ENCODE assay signal across 12 cellular contexts in the genomic region with DNA sequence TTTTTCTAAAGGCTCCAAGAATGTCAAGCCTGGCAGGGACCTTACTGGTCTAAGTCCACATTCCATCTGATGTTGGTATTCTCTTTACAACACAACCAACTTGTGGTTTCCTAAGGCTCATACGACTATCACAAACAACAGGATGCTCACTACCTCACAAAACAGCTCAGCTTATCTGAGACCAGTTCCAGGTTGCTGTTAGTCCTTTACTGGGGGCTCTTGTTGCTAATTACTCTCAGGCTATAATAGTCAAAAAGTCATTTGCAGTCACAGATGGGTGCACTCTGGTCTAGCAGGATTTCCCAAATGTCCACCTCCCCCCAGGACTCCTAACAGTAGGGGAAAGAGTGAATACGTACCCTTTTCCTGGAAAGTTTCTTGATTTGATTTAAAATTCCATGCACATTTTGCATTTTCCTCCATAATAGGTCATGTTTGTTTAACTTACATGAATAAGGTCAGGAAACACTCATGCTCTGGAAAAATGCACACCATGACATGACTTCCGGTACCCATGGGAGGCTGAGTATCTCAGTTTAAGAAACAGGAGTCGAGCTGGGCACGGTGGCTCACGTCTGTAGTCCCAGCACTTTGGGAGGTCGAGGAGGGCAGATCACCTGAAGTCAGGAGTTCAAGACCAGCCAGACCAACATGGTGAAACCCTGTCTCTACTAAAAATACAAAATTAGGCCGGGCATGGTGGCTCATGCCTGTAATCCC. TPM values are rescaled to one million over a fixed set of nuclear protein-coding genes. Genes with fewer than 3 reads are reported as not detected.
DNase-seq lines count a peak whose midpoint lies in the region; ATAC-seq and TF ChIP-seq lines count a peak whose summit lies in the region.
"Had no signal": no experiment of that assay in that cellular context is flagged by ENCODE, and none has a peak within 500 bp of the region (broad histone marks: within the 10 kb centered on the region; RNA-seq: fewer than 3 reads in every experiment).

No MANE protein-coding gene starts in this region.

- no peaks in the 10 kb centered on the region for H3K36me3 ChIP-seq in fibroblast of lung (ENCODE audit: control insufficient read depth, insufficient read depth, low read length)
- H3K36me3 ChIP-seq in H7 (replicated peaks; ENCODE audit: control insufficient read depth, insufficient read depth, low read length) = no peaks in the 10 kb centered on the region
- H3K36me3 ChIP-seq: BE2C had no signal

- H3K9me3 Mint-ChIP-seq in activated T-cell treated with anti-CD3 and anti-CD28 coated beads, Interleukin-2, amount 50 U/mL, for 24 hours = no peaks in the 10 kb centered on the region
- no peaks in the 10 kb centered on the region for H3K9me3 Mint-ChIP-seq in stimulated activated naive B cell treated with anti-CD40 and anti-IgM and Interleukin-4, amounts not matched to agents 10 μg/mL and 1 μg/mL and 100 μg/mL, for 72 hours

- no peaks in the 10 kb centered on the region for H3K27me3 Mint-ChIP-seq in activated T-cell treated with anti-CD3 and anti-CD28 coated beads, Interleukin-2, amount 50 U/mL, for 24 hours
- H3K27me3 Mint-ChIP-seq in T-helper 17 cell = no peaks in the 10 kb centered on the region
- no peaks in the 10 kb centered on the region for H3K27me3 Mint-ChIP-seq in stimulated activated naive B cell treated with anti-CD40 and anti-IgM and Interleukin-4, amounts not matched to agents 10 μg/mL and 1 μg/mL and 100 μg/mL, for 72 hours

- H3K27me3 ChIP-seq in fibroblast of lung (ENCODE audit: control insufficient read depth, insufficient read depth, low read length) (peaks cover 3% of the 10 kb centered on the region), H7 (ENCODE audit: control insufficient read depth, insufficient read depth, low read length) (no peaks in the 10 kb centered on the region)
- H3K27me3 ChIP-seq: BE2C had no signal

- no peak for TF ChIP-seq CTCF in fibroblast of lung (conservative IDR thresholded peaks at IDR 0.05 in 1 of 2, IDR thresholded peaks at IDR 0.05 in 1 of 2; ENCODE audit: low read depth in 1 of 2, low read length in 2 of 2)

- ATAC-seq in T-helper 17 cell = peak; percentile 66
- no peak for ATAC-seq in stimulated activated naive B cell treated with anti-CD40 and anti-IgM and Interleukin-4, amounts not matched to agents 10 μg/mL and 1 μg/mL and 100 μg/mL, for 72 hours (replicated peaks)

- peak overlapping the region; percentile 60 for H3K27ac ChIP-seq in fibroblast of lung (ENCODE audit: insufficient read depth, low read length)
- no peak overlapping the region for H3K27ac ChIP-seq in substantia nigra (ENCODE audit: low read depth, low read length, poor library complexity, severe bottlenecking)

- H3K4me2 ChIP-seq in fibroblast of lung (ENCODE audit: extremely low read depth, insufficient read depth, low read length) = no peak overlapping the region

- peaks cover 2% of the 10 kb centered on the region for H3K4me1 ChIP-seq in fibroblast of lung (ENCODE audit: control insufficient read depth, extremely low read depth, insufficient read depth, low read length)
- H3K4me1 ChIP-seq: BE2C had no signal

- no peak overlapping the region for H2AFZ ChIP-seq in fibroblast of lung (ENCODE audit: low read length)

- H3K4me1 Mint-ChIP-seq in activated T-cell treated with anti-CD3 and anti-CD28 coated beads, Interleukin-2, amount 50 U/mL, for 24 hours (ENCODE audit: low read depth) = peaks cover 61% of the 10 kb centered on the region
- H3K4me1 Mint-ChIP-seq in T-helper 17 cell = peaks cover 42% of the 10 kb centered on the region
- H3K4me1 Mint-ChIP-seq in stimulated activated naive B cell treated with anti-CD40 and anti-IgM and Interleukin-4, amounts not matched to agents 10 μg/mL and 1 μg/mL and 100 μg/mL, for 72 hours = peaks cover 20 to 31% of the 10 kb centered on the region in 2 donors

- peaks cover 47% of the 10 kb centered on the region for H3K36me3 Mint-ChIP-seq in activated T-cell treated with anti-CD3 and anti-CD28 coated beads, Interleukin-2, amount 50 U/mL, for 24 hours (ENCODE audit: low read depth)
- H3K36me3 Mint-ChIP-seq in T-helper 17 cell (ENCODE audit: low read depth) = peaks cover 2% of the 10 kb centered on the region
- peaks cover 0 to 4% of the 10 kb centered on the region in 2 donors for H3K36me3 Mint-ChIP-seq in stimulated activated naive B cell treated with anti-CD40 and anti-IgM and Interleukin-4, amounts not matched to agents 10 μg/mL and 1 μg/mL and 100 μg/mL, for 72 hours

- peak overlapping the region; percentile 50 for H3K4me3 Mint-ChIP-seq in activated T-cell treated with anti-CD3 and anti-CD28 coated beads, Interleukin-2, amount 50 U/mL, for 24 hours
- peak overlapping the region; percentile 69 for H3K4me3 Mint-ChIP-seq in T-helper 17 cell
- no peak overlapping the region for H3K4me3 Mint-ChIP-seq in stimulated activated naive B cell treated with anti-CD40 and anti-IgM and Interleukin-4, amounts not matched to agents 10 μg/mL and 1 μg/mL and 100 μg/mL, for 72 hours

- no peaks in the 10 kb centered on the region for H3K79me2 ChIP-seq in fibroblast of lung (ENCODE audit: control insufficient read depth, insufficient read depth, low read length)

- DNase-seq in activated T-cell treated with anti-CD3 and anti-CD28 coated beads, Interleukin-2, amount 50 U/mL, for 24 hours = no peak
- no peak for DNase-seq in activated T-cell treated with anti-CD3 and anti-CD28 coated beads, Interleukin-2, amount 50 U/mL, for 1 hour
- no peak for DNase-seq in T-helper 17 cell
- peak; percentile 54 to 60 for DNase-seq in fibroblast of lung (ENCODE audit: low read depth in 2 of 2)
- no peak for DNase-seq in stimulated activated naive B cell treated with anti-CD40 and anti-IgM and Interleukin-4, amounts not matched to agents 10 μg/mL and 1 μg/mL and 100 μg/mL, for 72 hours
- no peak for DNase-seq in substantia nigra (lab: John Stamatoyannopoulos, UW)
- no peak for DNase-seq in H7
- no peak for DNase-seq in AG20443 (ENCODE audit: low spot score)
- DNase-seq: BE2C; effector CD4-positive, alpha-beta T cell; NCI-H526 treated with DMSO at 0.1 percent for 48 hours; stimulated activated CD4-positive, alpha-beta T cell treated with anti-CD3 and anti-CD28 coated beads, Interleukin-4, amount 100 ng/mL, for 1 hour had no signal

- no peaks in the 10 kb centered on the region for H4K20me1 ChIP-seq in fibroblast of lung (ENCODE audit: control insufficient read depth, extremely low read depth, insufficient read depth, low read length)

- H3K9ac ChIP-seq in fibroblast of lung (ENCODE audit: insufficient read depth, low read length) = no peak overlapping the region

- no peak overlapping the region for H3K4me3 ChIP-seq in fibroblast of lung (replicated peaks in 1 of 4; ENCODE audit: control extremely low read depth in 1 of 4, insufficient read depth in 1 of 4, low read depth in 3 of 4, low read length in 4 of 4)
- H3K4me3 ChIP-seq in H7 (ENCODE audit: insufficient read depth, low read depth, low read length) = no peak overlapping the region

- peak overlapping the region; percentile 97 for H3K27ac Mint-ChIP-seq in activated T-cell treated with anti-CD3 and anti-CD28 coated beads, Interleukin-2, amount 50 U/mL, for 24 hours
- peak overlapping the region; percentile 94 for H3K27ac Mint-ChIP-seq in T-helper 17 cell
- H3K27ac Mint-ChIP-seq in stimulated activated naive B cell treated with anti-CD40 and anti-IgM and Interleukin-4, amounts not matched to agents 10 μg/mL and 1 μg/mL and 100 μg/mL, for 72 hours = peak overlapping the region; percentile 65

- H3K9me3 ChIP-seq in T-helper 17 cell (ENCODE audit: control insufficient read depth, low read length, poor library complexity, severe bottlenecking) (no peaks in the 10 kb centered on the region), fibroblast of lung (ENCODE audit: control insufficient read depth, insufficient read depth, low read depth, low read length) (no peaks in the 10 kb centered on the region)
- H3K9me3 ChIP-seq: BE2C had no signal

RNA-seq across cellular contexts. Expression of a gene that starts 16.0 kb away (rescaled TPM):
- total RNA-seq in T-helper 17 cell (100 to 1,000 TPM; 267 to 268 TPM), fibroblast of lung (not detected in 2 replicates)
- not detected in 2 replicates for polyA plus RNA-seq in fibroblast of lung
- not detected in 2 replicates for polyA plus RNA-seq in fibroblast of lung (2012)
- not detected in 2 replicates for polyA minus RNA-seq in fibroblast of lung (ENCODE audit: low replicate concordance)
- total RNA-seq in H7 (2014; rRNA removed; shearing (Covaris generic)) = 70.5 and 75.8 TPM in 2 replicates

RNA-seq across cellular contexts. Expression of a gene that starts 20.1 kb away (rescaled TPM):
- total RNA-seq in T-helper 17 cell (under 1 TPM; 0.60 to 0.72 TPM), fibroblast of lung (2.1 and 3.1 TPM in 2 replicates)
- polyA plus RNA-seq in fibroblast of lung = 1.0 and 1.3 TPM in 2 replicates
- polyA plus RNA-seq in fibroblast of lung (2012) = 3.6 and 3.9 TPM in 2 replicates
- not detected in 2 replicates for polyA minus RNA-seq in fibroblast of lung (ENCODE audit: low replicate concordance)
- total RNA-seq in H7 (2014; rRNA removed; shearing (Covaris generic)) = 3.1 and 4.1 TPM in 2 replicates

RNA-seq across cellular contexts. Expression of a gene that starts 24.8 kb away (rescaled TPM):
- total RNA-seq in T-helper 17 cell = 10 to 100 TPM; 81.6 to 86.2 TPM
- 86.3 and 100 TPM in 2 replicates for total RNA-seq in fibroblast of lung
- polyA plus RNA-seq in fibroblast of lung = 143 and 159 TPM in 2 replicates
- 139 and 157 TPM in 2 replicates for polyA plus RNA-seq in fibroblast of lung (2012)
- 72.1 and 76.9 TPM in 2 replicates for polyA minus RNA-seq in fibroblast of lung (ENCODE audit: low replicate concordance)
- 133 and 151 TPM in 2 replicates for total RNA-seq in H7 (2014; rRNA removed; shearing (Covaris generic))

RNA-seq across cellular contexts. Expression of a gene that starts 44.9 kb away (rescaled TPM):
- total RNA-seq in T-helper 17 cell = 100 to 1,000 TPM; 116 to 132 TPM
- 246 and 277 TPM in 2 replicates for total RNA-seq in fibroblast of lung
- polyA plus RNA-seq in fibroblast of lung = 492 and 721 TPM in 2 replicates
- polyA plus RNA-seq in fibroblast of lung (2012) = 257 and 360 TPM in 2 replicates
- 574 and 681 TPM in 2 replicates for polyA minus RNA-seq in fibroblast of lung (ENCODE audit: low replicate concordance)
- total RNA-seq in H7 (2014; rRNA removed; shearing (Covaris generic)) = 458 and 547 TPM in 2 replicates

RNA-seq across cellular contexts. Expression of a gene that starts 44.9 kb away (rescaled TPM):
- total RNA-seq in T-helper 17 cell (10 to 100 TPM; 13.1 to 18.8 TPM), fibroblast of lung (12.1 and 17.5 TPM in 2 replicates)
- polyA plus RNA-seq in fibroblast of lung = 15.8 TPM in 2 replicates
- 17.3 and 17.7 TPM in 2 replicates for polyA plus RNA-seq in fibroblast of lung (2012)
- polyA minus RNA-seq in fibroblast of lung (ENCODE audit: low replicate concordance) = 14.8 and 25.6 TPM in 2 replicates
- 11.8 and 16.3 TPM in 2 replicates for total RNA-seq in H7 (2014; rRNA removed; shearing (Covaris generic))

Comparison
In these comparisons a context has a peak if more than half of its experiments do, and no peak if none do; other contexts are left out.
1. DNase-seq: peak in fibroblast of lung (2 of 2); none in activated T-cell treated with anti-CD3 and anti-CD28 coated beads, Interleukin-2, amount 50 U/mL, for 24 hours (single experiment), activated T-cell treated with anti-CD3 and anti-CD28 coated beads, Interleukin-2, amount 50 U/mL, for 1 hour (single experiment), T-helper 17 cell (0 of 3), stimulated activated naive B cell treated with anti-CD40 and anti-IgM and Interleukin-4, amounts not matched to agents 10 μg/mL and 1 μg/mL and 100 μg/mL, for 72 hours (single experiment), substantia nigra (0 of 49), H7 (single experiment) and AG20443 (single experiment).
2. H3K4me3 Mint-ChIP-seq: peak in activated T-cell treated with anti-CD3 and anti-CD28 coated beads, Interleukin-2, amount 50 U/mL, for 24 hours (single experiment) and T-helper 17 cell (single experiment); none in stimulated activated naive B cell treated with anti-CD40 and anti-IgM and Interleukin-4, amounts not matched to agents 10 μg/mL and 1 μg/mL and 100 μg/mL, for 72 hours (0 of 2).
3. RNA of a gene that starts 16.0 kb away (total RNA-seq): 267 to 268 TPM in T-helper 17 cell and 70.5 to 75.8 TPM in H7; not detected in fibroblast of lung; every median in the first group is over 10 times any median in the second.
4. Peak in every context shown above with its lines, with median percentiles within 50 percentile points of each other: H3K27ac Mint-ChIP-seq.